ENCODE assay signal across 10 cellular contexts in genomic region chr11:123129920-123130319, GRCh38.
DNase-seq lines count a peak whose midpoint lies in the region; ATAC-seq, FAIRE-seq and TF ChIP-seq lines count a peak whose summit lies in the region.
"Had no signal": no experiment of that assay in that cellular context is flagged by ENCODE, and none has a peak within 500 bp of the region (broad histone marks: within the 10 kb centered on the region; RNA-seq: fewer than 3 reads in every experiment).

No MANE protein-coding gene starts in this region.

- H3K4me2 ChIP-seq in A549 (no peak overlapping the region), KMS-11 (0 out of 2 replicates have a peak overlapping the region, but pooled peaks have one; percentile 8), mammary epithelial cell (ENCODE audit: insufficient read depth, low read depth, low read length) (peak overlapping the region; percentile 16)

- no peaks in the 10 kb centered on the region for H3K27me3 Mint-ChIP-seq in mesothelial cell of epicardium (ENCODE audit: low read depth)
- H3K27me3 Mint-ChIP-seq: central memory CD8-positive, alpha-beta T cell had no signal

- no peak overlapping the region for H3K4me3 ChIP-seq in A549
- no peak overlapping the region for H3K4me3 ChIP-seq in KMS-11 (IDR thresholded peaks at IDR 0.05; ENCODE audit: insufficient read depth, low read depth, low read length)
- H3K4me3 ChIP-seq in mammary epithelial cell (replicated peaks in 1 of 3; ENCODE audit: insufficient read depth in 1 of 3, low read depth in 2 of 3, low read length in 3 of 3), result no peak overlapping the region

- peaks cover 6% of the 10 kb centered on the region for H3K4me1 Mint-ChIP-seq in mesothelial cell of epicardium
- H3K4me1 Mint-ChIP-seq: central memory CD8-positive, alpha-beta T cell had no signal

- no peak for TF ChIP-seq RAD21 in A549 (conservative IDR thresholded peaks at IDR 0.05 in 1 of 2, IDR thresholded peaks at IDR 0.05 in 1 of 2)

- no peaks in the 10 kb centered on the region for H3K79me2 ChIP-seq in KMS-11 (ENCODE audit: insufficient read depth, low read depth)
- peaks cover 6% of the 10 kb centered on the region for H3K79me2 ChIP-seq in mammary epithelial cell (ENCODE audit: insufficient read depth, low read length)

- WGBS in A549 (ENCODE audit: missing lambda C conversion rate), result 63% methylated on average over 3 of the region's 3 CpGs
- WGBS in mammary epithelial cell (ENCODE audit: low coverage, missing lambda C conversion rate), result 30% methylated on average over 2 of the region's 3 CpGs

- in situ Hi-C loops in mammary epithelial cell (cut with MboI; ENCODE audit: low sequenced_read_pairs in 2 of 2), result no loop called here

- BruUV-seq in mammary epithelial cell (replicated peaks; lab: Mats Ljungman, UMichigan), result no TSS peak

- FAIRE-seq in A549 (lab: Jason Lieb, UNC), result no peak

- ATAC-seq in A549 (peak in 1 of 2 experiments; percentile 25; a peak in 2 of 6 replicates), HG03175 (IDR thresholded peaks at IDR 0.05; ENCODE audit: unreplicated experiment) (no peak), GM21423 (IDR thresholded peaks at IDR 0.05; ENCODE audit: unreplicated experiment) (no peak)

- H3K27ac Mint-ChIP-seq in mesothelial cell of epicardium, result peak overlapping the region; percentile 49

- no peak for TF ChIP-seq POLR2A in A549 (IDR thresholded peaks at IDR 0.05; ENCODE audit: low read length)

- H3K36me3 Mint-ChIP-seq in mesothelial cell of epicardium, result no peaks in the 10 kb centered on the region

- no peaks in the 10 kb centered on the region for H3K9me3 ChIP-seq in A549
- no peaks in the 10 kb centered on the region for H3K9me3 ChIP-seq in mammary epithelial cell (replicated peaks; ENCODE audit: insufficient read depth, low read length)

- no peak overlapping the region for H3K9ac ChIP-seq in KMS-11
- no peak overlapping the region for H3K9ac ChIP-seq in mammary epithelial cell (ENCODE audit: insufficient read depth, low read length)

- CTCF ChIA-PET in A549 (lab: Yijun Ruan, JAX), result interaction anchor here (1.3 kb wide), 1 partner anchor 18 kb away, joined by 4 read pairs; no protein-coding TSS in a partner anchor
- CTCF ChIA-PET in mammary epithelial cell (lab: Charles Lee; ENCODE audit: low non-redundant PET), result no interaction called here

- no peak for DNase-seq in A549 (ENCODE audit: low read depth in 1 of 2, low spot score in 1 of 2)
- DNase-seq in mammary epithelial cell, result peak; percentile 62
- no peak for DNase-seq in mesothelial cell of epicardium (ENCODE audit: low spot score in 2 of 2, unreplicated experiment in 2 of 2)
- no peak for DNase-seq in HPDE6-E6E7 (ENCODE audit: extremely low spot score)
- no peak for DNase-seq in NCI-H1092 treated with DMSO at 0.1 percent for 48 hours (lab: John Stamatoyannopoulos, UW)
- DNase-seq: NCI-H1694 had no signal

- no peak overlapping the region for H2AFZ ChIP-seq in KMS-11 (ENCODE audit: low read depth)
- H2AFZ ChIP-seq in mammary epithelial cell (ENCODE audit: low read depth, low read length), result peak overlapping the region; percentile 1

- POLR2A ChIA-PET in A549 (lab: Yijun Ruan, JAX), result no interaction called here

- H3K36me3 ChIP-seq in KMS-11 (ENCODE audit: insufficient read depth) (no peaks in the 10 kb centered on the region), mammary epithelial cell (ENCODE audit: insufficient read depth, low read length) (peaks cover 4% of the 10 kb centered on the region)

- peaks cover 9% of the 10 kb centered on the region; the same call in 1 of the 3 replicates for H3K4me1 ChIP-seq in A549
- H3K4me1 ChIP-seq in KMS-11 (ENCODE audit: low read depth, poor library complexity, severe bottlenecking), result peaks cover 8% of the 10 kb centered on the region
- peaks cover 10% of the 10 kb centered on the region for H3K4me1 ChIP-seq in mammary epithelial cell (ENCODE audit: insufficient read depth, low read length)

- dilution Hi-C loops in mammary epithelial cell (cut with HindIII; ENCODE audit: low sequenced_read_pairs), result no loop called here

- H4K20me1 ChIP-seq in KMS-11 (ENCODE audit: insufficient read depth), result no peaks in the 10 kb centered on the region
- no peaks in the 10 kb centered on the region for H4K20me1 ChIP-seq in mammary epithelial cell (ENCODE audit: insufficient read depth, low read length)

- no peak for TF ChIP-seq CTCF in A549 (IDR thresholded peaks at IDR 0.05)
- TF ChIP-seq CTCF in KMS-11 (conservative IDR thresholded peaks at IDR 0.05; ENCODE audit: low read depth, low read length), result no peak
- TF ChIP-seq CTCF in mammary epithelial cell (conservative IDR thresholded peaks at IDR 0.05 in 1 of 2, IDR thresholded peaks at IDR 0.05 in 1 of 2; ENCODE audit: extremely low read depth in 1 of 2, insufficient read depth in 1 of 2, low read depth in 1 of 2, low read length in 2 of 2), result no peak
- TF ChIP-seq CTCF in mesothelial cell of epicardium (IDR thresholded peaks at IDR 0.05; ENCODE audit: unreplicated experiment), result no peak

- intact Hi-C loops in mammary epithelial cell (cut with micrococcal nuclease), result no loop called here

- H3K27me3 ChIP-seq in KMS-11 (ENCODE audit: insufficient read depth, low read depth), result no peaks in the 10 kb centered on the region
- no peaks in the 10 kb centered on the region for H3K27me3 ChIP-seq in mammary epithelial cell (ENCODE audit: insufficient read depth, low read length)

- no peaks in the 10 kb centered on the region for H3K9me3 Mint-ChIP-seq in mesothelial cell of epicardium
- H3K9me3 Mint-ChIP-seq: central memory CD8-positive, alpha-beta T cell had no signal

- H3K27ac ChIP-seq in A549 (peak overlapping the region; percentile 13 to 65; a peak in 4 of 6 replicates), KMS-11 (no peak overlapping the region; the same call in 1 of the 2 replicates), mammary epithelial cell (ENCODE audit: insufficient read depth, low read depth, low read length) (peak overlapping the region; percentile 7)

- no peak for TF ChIP-seq EP300 in A549 (IDR thresholded peaks at IDR 0.05)

- H3K4me3 Mint-ChIP-seq in mesothelial cell of epicardium, result no peak overlapping the region
- H3K4me3 Mint-ChIP-seq: central memory CD8-positive, alpha-beta T cell had no signal

TF ChIP-seq in A549, 52 proteins besides CTCF, POLR2A, EP300 and RAD21:
- TF ChIP-seq ZNF302 (CRISPR knock-in tag; IDR thresholded peaks at IDR 0.05) (no peak), BHLHE40 (IDR thresholded peaks at IDR 0.05; ENCODE audit: low read depth, low read length) (no peak), HOXB13 (CRISPR knock-in tag; IDR thresholded peaks at IDR 0.05; ENCODE audit: low read depth) (no peak), ELK1 (IDR thresholded peaks at IDR 0.05; ENCODE audit: low read depth, low read length) (no peak), ZSCAN20 (CRISPR knock-in tag; IDR thresholded peaks at IDR 0.05) (no peak), NPAS2 (CRISPR knock-in tag; IDR thresholded peaks at IDR 0.05; ENCODE audit: borderline replicate concordance) (no peak), CHD4 (IDR thresholded peaks at IDR 0.05; ENCODE audit: borderline replicate concordance) (no peak), PHF8 (IDR thresholded peaks at IDR 0.05; ENCODE audit: borderline replicate concordance, low read depth) (no peak), HES2 (IDR thresholded peaks at IDR 0.05) (no peak), HOXA7 (CRISPR knock-in tag; IDR thresholded peaks at IDR 0.05) (no peak), KDM1A (IDR thresholded peaks at IDR 0.05; ENCODE audit: low read depth) (no peak), MAZ (IDR thresholded peaks at IDR 0.05; ENCODE audit: borderline replicate concordance, low read depth, low read length) (no peak), ATOH8 (CRISPR knock-in tag; IDR thresholded peaks at IDR 0.05; ENCODE audit: low read depth) (no peak)
